In genomic region chr12:64080319-64081008, GRCh38 we compare ENCODE assay signal across 16 cellular contexts.
DNase-seq lines count a peak whose midpoint lies in the region; ATAC-seq and TF ChIP-seq lines count a peak whose summit lies in the region.
"Had no signal": no experiment of that assay in that cellular context is flagged by ENCODE, and none has a peak within 500 bp of the region (broad histone marks: within the 10 kb centered on the region; RNA-seq: fewer than 3 reads in every experiment).

No MANE protein-coding gene starts in this region.

- H3K36me3 Mint-ChIP-seq in progenitor cell of endocrine pancreas (ENCODE audit: insufficient read depth), result peaks cover 33% of the 10 kb centered on the region
- H3K36me3 Mint-ChIP-seq: stimulated activated effector memory CD8-positive, alpha-beta T cell treated with anti-CD3 and anti-CD28 coated beads, Interleukin-12 subunit alpha, Interleukin-12 subunit beta, amount 100 ng/mL, for 72 hours had no signal

- TF ChIP-seq POLR2A in heart left ventricle (IDR thresholded peaks at IDR 0.05), result no peak

- no peaks in the 10 kb centered on the region for H3K27me3 ChIP-seq in heart left ventricle

- 61 to 65% (median 64%) methylated on average over 7 of the region's 7 CpGs for WGBS in heart left ventricle, 4 donors

- TF ChIP-seq CTCF in heart left ventricle (IDR thresholded peaks at IDR 0.05) (no peak), progenitor cell of endocrine pancreas (IDR thresholded peaks at IDR 0.05; ENCODE audit: unreplicated experiment) (no peak)

- DNase-seq in ELF-1 (ENCODE audit: low read depth, low spot score) (peak; percentile 39), NCI-H774 (lab: John Stamatoyannopoulos, UW) (peak; percentile 90), heart left ventricle (no peak), progenitor cell of endocrine pancreas (ENCODE audit: low spot score, unreplicated experiment) (no peak), GM19240 (ENCODE audit: insufficient read length, low spot score) (no peak), dedifferentiated amniotic fluid mesenchymal stem cell (ENCODE audit: extremely low spot score) (no peak)
- DNase-seq in activated T-cell treated with anti-CD3 and anti-CD28 coated beads, Interleukin-2, amount 50 U/mL, for 48 hours, result no peak
- DNase-seq: activated CD4-positive, alpha-beta T cell treated with anti-CD3 and anti-CD28 coated beads, Interleukin-2, amount 10 ng/mL, durations not matched to agents 24 days and 14 days; activated naive CD4-positive, alpha-beta T cell treated with anti-CD3 and anti-CD28 coated beads for 36 hours; GF-D8; NCI-H524; nephron progenitor cell had no signal

- no peak overlapping the region for H3K4me3 Mint-ChIP-seq in progenitor cell of endocrine pancreas (ENCODE audit: low read depth)
- H3K4me3 Mint-ChIP-seq: activated CD4-positive, alpha-beta T cell treated with anti-CD3 and anti-CD28 coated beads, Interleukin-2, amount 10 ng/mL, durations not matched to agents 24 days and 14 days; activated naive CD4-positive, alpha-beta T cell treated with anti-CD3 and anti-CD28 coated beads for 36 hours; B cell; nephron progenitor cell; stimulated activated effector memory CD8-positive, alpha-beta T cell treated with anti-CD3 and anti-CD28 coated beads, Interleukin-12 subunit alpha, Interleukin-12 subunit beta, amount 100 ng/mL, for 72 hours had no signal

- peaks cover 14% of the 10 kb centered on the region for H3K4me1 Mint-ChIP-seq in progenitor cell of endocrine pancreas (ENCODE audit: low read depth)
- H3K4me1 Mint-ChIP-seq: activated CD4-positive, alpha-beta T cell treated with anti-CD3 and anti-CD28 coated beads, Interleukin-2, amount 10 ng/mL, durations not matched to agents 24 days and 14 days; B cell; stimulated activated effector memory CD8-positive, alpha-beta T cell treated with anti-CD3 and anti-CD28 coated beads, Interleukin-12 subunit alpha, Interleukin-12 subunit beta, amount 100 ng/mL, for 72 hours had no signal

- H3K9me3 ChIP-seq in heart left ventricle, result no peaks in the 10 kb centered on the region

- H3K27me3 Mint-ChIP-seq in progenitor cell of endocrine pancreas, result no peaks in the 10 kb centered on the region
- H3K27me3 Mint-ChIP-seq: B cell had no signal

- ATAC-seq in heart left ventricle, result no peak
- no peak for ATAC-seq in HG03439 (IDR thresholded peaks at IDR 0.05; ENCODE audit: unreplicated experiment)
- ATAC-seq: K562; stimulated activated effector memory CD8-positive, alpha-beta T cell treated with anti-CD3 and anti-CD28 coated beads, Interleukin-12 subunit alpha, Interleukin-12 subunit beta, amount 100 ng/mL, for 72 hours had no signal

- no peak overlapping the region for H3K4me3 ChIP-seq in heart left ventricle
- H3K4me3 ChIP-seq: K562 had no signal

- H3K27ac ChIP-seq in heart left ventricle, result peak overlapping the region in 9 of 12 donors; percentile 7 to 59 (median 44)

- peak overlapping the region; percentile 86 for H3K27ac Mint-ChIP-seq in progenitor cell of endocrine pancreas
- H3K27ac Mint-ChIP-seq: activated CD4-positive, alpha-beta T cell treated with anti-CD3 and anti-CD28 coated beads, Interleukin-2, amount 10 ng/mL, durations not matched to agents 24 days and 14 days; activated naive CD4-positive, alpha-beta T cell treated with anti-CD3 and anti-CD28 coated beads for 36 hours; B cell; nephron progenitor cell; stimulated activated effector memory CD8-positive, alpha-beta T cell treated with anti-CD3 and anti-CD28 coated beads, Interleukin-12 subunit alpha, Interleukin-12 subunit beta, amount 100 ng/mL, for 72 hours had no signal

- intact Hi-C loops in heart left ventricle (cut with DNase I), result loop anchor here in 4 of 10 donors (5.0 to 10.0 kb wide), 2 partner anchors 236 to 238 kb away; partner anchors contain the start of gene SRGAP1 (in 4 of the 4)

- peaks cover 0 to 37% (median 16%) of the 10 kb centered on the region in 12 donors for H3K4me1 ChIP-seq in heart left ventricle

- H3K36me3 ChIP-seq in heart left ventricle, result peaks cover 0 to 17% (median 4%) of the 10 kb centered on the region in 9 donors

- H3K9me3 Mint-ChIP-seq in progenitor cell of endocrine pancreas (ENCODE audit: low read depth), result peaks cover 9% of the 10 kb centered on the region
- H3K9me3 Mint-ChIP-seq: activated CD4-positive, alpha-beta T cell treated with anti-CD3 and anti-CD28 coated beads, Interleukin-2, amount 10 ng/mL, durations not matched to agents 24 days and 14 days; activated naive CD4-positive, alpha-beta T cell treated with anti-CD3 and anti-CD28 coated beads for 36 hours; stimulated activated effector memory CD8-positive, alpha-beta T cell treated with anti-CD3 and anti-CD28 coated beads, Interleukin-12 subunit alpha, Interleukin-12 subunit beta, amount 100 ng/mL, for 72 hours had no signal

Comparison
In these comparisons a context has a peak if more than half of its experiments do, and no peak if none do; other contexts are left out.
1. DNase-seq: peak in ELF-1 (single experiment) and NCI-H774 (single experiment); none in heart left ventricle (0 of 5), progenitor cell of endocrine pancreas (single experiment), GM19240 (single experiment), activated T-cell treated with anti-CD3 and anti-CD28 coated beads, Interleukin-2, amount 50 U/mL, for 48 hours (0 of 2) and dedifferentiated amniotic fluid mesenchymal stem cell (single experiment).